ENCODE assay signal across 2 cellular contexts in genomic region chr7:138352570-138353461, GRCh38.
TF ChIP-seq lines count a peak whose summit lies in the region.

No MANE protein-coding gene starts in this region.

TF ChIP-seq in K562, 482 proteins besides CTCF, POLR2A, EP300 and RAD21 (continued from another document and continues in another):
- peak; percentile 31; the same call in 1 of the 2 replicates for TF ChIP-seq MGA (IDR thresholded peaks at IDR 0.05)
- no peak for TF ChIP-seq ARID3B (CRISPR knock-in tag; IDR thresholded peaks at IDR 0.05; ENCODE audit: borderline replicate concordance)
- peak; percentile 55; the same call in 1 of the 2 replicates for TF ChIP-seq ZBTB2 (IDR thresholded peaks at IDR 0.05)
- peak; percentile 99 for TF ChIP-seq CBFA2T3 (IDR thresholded peaks at IDR 0.05)
- TF ChIP-seq MEIS2 (IDR thresholded peaks at IDR 0.05; ENCODE audit: partially characterized antibody) = peak; percentile 78
- no peak for TF ChIP-seq ZNF511 (CRISPR knock-in tag; IDR thresholded peaks at IDR 0.05)
- peak; percentile 76 for TF ChIP-seq FOS (IDR thresholded peaks at IDR 0.05; ENCODE audit: extremely low read depth, insufficient read length)
- no peak for TF ChIP-seq MCM3 (IDR thresholded peaks at IDR 0.05)

TF ChIP-seq in HepG2, 621 proteins besides CTCF, POLR2A, EP300 and RAD21 (continued from another document and continues in another):
- TF ChIP-seq ZNF770 (CRISPR knock-in tag; IDR thresholded peaks at IDR 0.05) = peak; percentile 76
- peak; percentile 62; the same call in 1 of the 2 replicates for TF ChIP-seq ZFP36L1 (CRISPR knock-in tag; IDR thresholded peaks at IDR 0.05)
- peak; percentile 90 for TF ChIP-seq POLR2G (IDR thresholded peaks at IDR 0.05; ENCODE audit: low read depth, low read length)
- TF ChIP-seq ZBTB2 (CRISPR knock-in tag; IDR thresholded peaks at IDR 0.05; ENCODE audit: low read depth) = no peak
- no peak for TF ChIP-seq CERS6 (CRISPR knock-in tag; IDR thresholded peaks at IDR 0.05)
- TF ChIP-seq ZBTB26 (CRISPR knock-in tag; IDR thresholded peaks at IDR 0.05; ENCODE audit: borderline replicate concordance) = peak; percentile 58; the same call in 1 of the 2 replicates
- TF ChIP-seq MAX (IDR thresholded peaks at IDR 0.05) = peak; percentile 67
- TF ChIP-seq ZNF318 (CRISPR knock-in tag; IDR thresholded peaks at IDR 0.05) = no peak
- TF ChIP-seq SOX6 (IDR thresholded peaks at IDR 0.05) = no peak
- peak; percentile 98 for TF ChIP-seq SOX6 (CRISPR knock-in tag; IDR thresholded peaks at IDR 0.05)
- TF ChIP-seq HNF4A (CRISPR knock-in tag; IDR thresholded peaks at IDR 0.05) = peak; percentile 86
- TF ChIP-seq ZNF282 (IDR thresholded peaks at IDR 0.05; ENCODE audit: partially characterized antibody) = no peak
- TF ChIP-seq HOXA9 (CRISPR knock-in tag; IDR thresholded peaks at IDR 0.05; ENCODE audit: borderline replicate concordance) = no peak
- TF ChIP-seq ZNF619 (CRISPR knock-in tag; IDR thresholded peaks at IDR 0.05) = no peak
- no peak for TF ChIP-seq IRX3 (CRISPR knock-in tag; IDR thresholded peaks at IDR 0.05; ENCODE audit: borderline replicate concordance, low read depth)
- TF ChIP-seq GABPB1 (CRISPR knock-in tag; IDR thresholded peaks at IDR 0.05) = peak; percentile 70
- no peak for TF ChIP-seq MAFG (CRISPR knock-in tag; IDR thresholded peaks at IDR 0.05)
- TF ChIP-seq SAFB2 (CRISPR knock-in tag; IDR thresholded peaks at IDR 0.05; ENCODE audit: borderline replicate concordance, low read depth) = no peak
- peak; percentile 67; the same call in 1 of the 2 replicates for TF ChIP-seq ZNF607 (CRISPR knock-in tag; IDR thresholded peaks at IDR 0.05; ENCODE audit: borderline replicate concordance)
- peak; percentile 87; the same call in 1 of the 2 replicates for TF ChIP-seq ZNF800 (CRISPR knock-in tag; IDR thresholded peaks at IDR 0.05)
- peak; percentile 77 for TF ChIP-seq FOXK1 (CRISPR knock-in tag; IDR thresholded peaks at IDR 0.05; ENCODE audit: borderline replicate concordance, low read depth)
- no peak; the same call in 1 of the 2 replicates for TF ChIP-seq ZNF362 (CRISPR knock-in tag; IDR thresholded peaks at IDR 0.05; ENCODE audit: borderline replicate concordance)
- peak; percentile 87 for TF ChIP-seq KLF12 (CRISPR knock-in tag; IDR thresholded peaks at IDR 0.05; ENCODE audit: borderline replicate concordance)
- no peak for TF ChIP-seq SIN3B (IDR thresholded peaks at IDR 0.05; ENCODE audit: low read length)
- no peak for TF ChIP-seq ZNF251 (CRISPR knock-in tag; IDR thresholded peaks at IDR 0.05)
- TF ChIP-seq ZNF512 (CRISPR knock-in tag; IDR thresholded peaks at IDR 0.05) = no peak
- no peak for TF ChIP-seq ATAD3A (CRISPR knock-in tag; IDR thresholded peaks at IDR 0.05)
- peak; percentile 89 for TF ChIP-seq PAXIP1 (CRISPR knock-in tag; conservative IDR thresholded peaks at IDR 0.05)
- TF ChIP-seq NR1H2 (CRISPR knock-in tag; IDR thresholded peaks at IDR 0.05; ENCODE audit: borderline replicate concordance, low read depth) = no peak
